ENCODE assay signal across 18 cellular contexts in the genomic region with DNA sequence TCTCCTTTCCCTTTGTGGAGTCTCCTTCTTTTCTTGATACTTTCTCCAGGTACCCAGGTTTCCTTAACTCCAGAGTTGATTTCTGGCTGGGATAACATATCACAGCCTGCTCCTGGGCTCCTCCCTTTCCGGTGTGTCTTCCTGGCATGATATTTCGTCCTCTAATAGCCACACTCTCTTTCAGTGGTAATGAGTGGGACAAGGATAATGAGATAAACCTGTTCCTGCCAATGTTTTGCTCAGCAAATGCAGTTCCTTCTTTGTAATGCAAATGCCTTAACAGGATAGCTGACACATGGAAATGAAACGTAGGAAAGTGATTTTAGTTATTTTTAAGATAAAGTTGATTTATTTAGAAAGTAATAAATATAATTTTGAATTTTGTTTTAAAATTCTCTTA.
"Had no signal": no experiment of that assay in that cellular context is flagged by ENCODE, and none has a peak within 500 bp of the region (broad histone marks: within the 10 kb centered on the region; RNA-seq: fewer than 3 reads in every experiment).

No MANE protein-coding gene starts in this region.

- H3K36me3 ChIP-seq: lower lobe of right lung, stomach, vagina, WERI-Rb-1 had no signal

- H3K4me1 ChIP-seq: lower lobe of right lung, vagina had no signal

- H3K4me2 ChIP-seq: smooth muscle cell had no signal

- DNase-seq: activated CD4-positive, alpha-beta T cell treated with anti-CD3 and anti-CD28 coated beads, Interleukin-2, amount 50 U/mL, for 48 hours; activated T-cell treated with anti-CD3 and anti-CD28 coated beads for 4 hours; foreskin keratinocyte; hippocampal formation; islet precursor cell; lower lobe of right lung; midbrain; stimulated activated CD4-positive, alpha-beta T cell treated with anti-CD3 and anti-CD28 coated beads, Interleukin-4, amount 100 ng/mL, for 1 hour; stomach; T1000; trophoblast cell; WERI-Rb-1 had no signal

- H3K27ac ChIP-seq: epithelial cell of prostate, foreskin keratinocyte, lower lobe of right lung, stomach, vagina, WERI-Rb-1 had no signal

- H3K9me3 ChIP-seq: lower lobe of right lung, stomach, vagina had no signal

- H3K27me3 ChIP-seq: foreskin keratinocyte, stomach, vagina had no signal

- H3K4me1 Mint-ChIP-seq: nephron had no signal

- H3K4me3 ChIP-seq: lower lobe of right lung, smooth muscle cell, stomach, vagina had no signal

- H3K9me3 Mint-ChIP-seq: activated T-helper 1 cell treated with anti-CD3 and anti-CD28 coated beads, Interleukin-12 subunit alpha, Interleukin-12 subunit beta, Interleukin-2, Interleukin-4 antibody, amounts not matched to agents 30 ng/mL and 10 ng/mL and 1 ng/mL, durations not matched to agents 14 hours and 24 hours and 36 hours; nephron had no signal

- H3K27ac Mint-ChIP-seq: activated naive CD8-positive, alpha-beta T cell; activated T-helper 1 cell treated with anti-CD3 and anti-CD28 coated beads, Interleukin-12 subunit alpha, Interleukin-12 subunit beta, Interleukin-2, Interleukin-4 antibody, amounts not matched to agents 30 ng/mL and 10 ng/mL and 1 ng/mL, durations not matched to agents 14 hours and 24 hours and 36 hours; nephron had no signal

- H3K36me3 Mint-ChIP-seq: activated naive CD8-positive, alpha-beta T cell had no signal

- H3K4me3 Mint-ChIP-seq: activated naive CD8-positive, alpha-beta T cell; activated T-helper 1 cell treated with anti-CD3 and anti-CD28 coated beads, Interleukin-12 subunit alpha, Interleukin-12 subunit beta, Interleukin-2, Interleukin-4 antibody, amounts not matched to agents 30 ng/mL and 10 ng/mL and 1 ng/mL, durations not matched to agents 14 hours and 24 hours and 36 hours; nephron had no signal

- H3K27me3 Mint-ChIP-seq: activated naive CD8-positive, alpha-beta T cell had no signal
